1 cellular context compared by ENCODE assay signal in genomic region chr10:119028900-119029612, GRCh38.
TF ChIP-seq lines count a peak whose summit lies in the region.

No MANE protein-coding gene starts in this region.

TF ChIP-seq in GM12878, 131 proteins besides CTCF, POLR2A, EP300 and RAD21 (continued from another document):
- TF ChIP-seq IRF3 (IDR thresholded peaks at IDR 0.05), result peak; percentile 52; the same call in 1 of the 2 replicates
